13 cellular contexts compared by ENCODE assay signal in the genomic region with DNA sequence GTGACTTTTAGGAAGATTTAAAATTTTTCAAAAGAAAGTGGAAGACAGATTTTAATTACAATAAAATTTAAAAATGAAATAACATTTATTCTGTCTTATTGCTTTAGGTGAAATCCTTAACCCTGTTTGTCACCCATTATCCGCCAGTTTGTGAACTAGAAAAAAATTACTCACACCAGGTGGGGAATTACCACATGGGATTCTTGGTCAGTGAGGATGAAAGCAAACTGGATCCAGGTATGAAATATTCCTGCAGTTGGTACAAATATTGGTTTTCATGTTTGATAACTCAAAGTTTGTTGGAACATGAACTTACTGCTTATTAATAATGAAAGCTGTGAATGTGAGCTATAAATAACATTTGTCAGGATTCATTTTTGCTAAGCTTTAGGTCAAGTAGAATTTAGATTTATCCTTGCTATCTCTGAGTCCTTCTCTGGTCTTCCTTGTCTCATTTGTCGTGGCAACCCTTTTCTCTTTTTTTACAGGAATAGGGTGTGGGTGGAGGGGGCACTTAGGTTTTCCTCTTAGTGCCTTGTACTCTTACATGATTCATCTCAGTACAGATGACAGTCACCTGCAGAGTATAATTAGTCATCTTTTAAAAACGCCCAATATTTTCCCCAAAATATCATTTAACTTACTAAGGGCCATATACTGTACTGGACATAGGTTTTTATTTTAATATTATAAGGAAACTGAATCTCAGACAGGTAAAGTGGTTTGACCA.
A peak's percentile ranks its signal among the peaks of the same experiment; 100 is the strongest.
DNase-seq lines count a peak whose midpoint lies in the region; ATAC-seq and FAIRE-seq lines count a peak whose summit lies in the region.
"Had no signal": no experiment of that assay in that cellular context is flagged by ENCODE, and none has a peak within 500 bp of the region (broad histone marks: within the 10 kb centered on the region; RNA-seq: fewer than 3 reads in every experiment).

No MANE protein-coding gene starts in this region.

- peak; percentile 15 for DNase-seq in activated T-cell treated with anti-CD3 and anti-CD28 coated beads for 48 hours (ENCODE audit: low read depth)
- DNase-seq in activated T-cell treated with anti-CD3 and anti-CD28 coated beads, Interleukin-2, amount 50 U/mL, for 1 hour, result no peak
- DNase-seq in medulla oblongata (ENCODE audit: extremely low spot score), result no peak
- no peak for DNase-seq in mucosa of gallbladder (ENCODE audit: low spot score)
- DNase-seq: activated CD4-positive, CD25-positive, alpha-beta regulatory T cell; DMS79; HCEC 1CT; NCI-H1105; NCI-H82 had no signal

- peak; percentile 17 for FAIRE-seq in islet of Langerhans (lab: Jason Lieb, UNC)

- ATAC-seq in GM21447 (IDR thresholded peaks at IDR 0.05; ENCODE audit: unreplicated experiment) (peak; percentile 77), HG03342 (IDR thresholded peaks at IDR 0.05; ENCODE audit: unreplicated experiment) (peak; percentile 59), GM19452 (IDR thresholded peaks at IDR 0.05; ENCODE audit: unreplicated experiment) (no peak)
